21 cellular contexts compared by ENCODE assay signal in the genomic region with DNA sequence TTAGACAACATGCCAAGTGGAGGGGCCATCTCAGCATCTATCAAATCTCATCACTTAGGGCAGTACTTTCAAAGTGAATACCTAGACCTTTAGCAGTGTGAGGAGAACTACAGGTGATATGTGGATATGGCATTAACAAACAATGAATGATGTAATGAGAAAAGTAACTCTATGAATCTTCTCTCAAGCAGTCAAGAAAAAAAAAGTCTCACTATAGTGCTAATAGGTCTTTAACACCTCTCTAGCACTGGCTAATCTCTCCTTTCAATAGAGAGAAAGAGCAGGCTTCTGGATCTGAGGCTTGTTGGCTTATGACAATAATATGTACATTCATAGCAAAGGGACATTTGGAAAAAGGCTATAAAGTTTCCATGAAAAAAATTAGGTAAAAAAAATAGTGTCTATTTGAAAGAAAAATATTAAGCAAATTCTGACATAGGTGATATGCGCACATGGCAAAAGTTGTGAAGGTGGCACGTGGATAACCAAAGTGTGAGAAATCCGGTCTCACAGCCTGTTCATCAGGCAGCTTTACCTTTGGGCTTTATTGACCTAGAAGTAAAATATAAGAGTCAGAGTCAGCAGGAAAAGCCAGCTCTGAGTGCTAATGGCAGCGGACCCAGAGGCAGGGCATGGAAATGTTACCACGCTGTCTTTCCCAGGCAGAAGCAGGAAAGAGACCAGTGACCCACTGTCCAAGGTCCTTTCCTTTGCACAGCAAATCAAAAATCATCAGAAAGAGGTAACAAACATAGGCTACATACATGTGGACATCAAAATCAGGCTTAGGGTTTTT.
A peak's percentile ranks its signal among the peaks of the same experiment; 100 is the strongest.
DNase-seq lines count a peak whose midpoint lies in the region; ATAC-seq, FAIRE-seq and TF ChIP-seq lines count a peak whose summit lies in the region.
"Had no signal": no experiment of that assay in that cellular context is flagged by ENCODE, and none has a peak within 500 bp of the region (broad histone marks: within the 10 kb centered on the region; RNA-seq: fewer than 3 reads in every experiment).

No MANE protein-coding gene starts in this region.

- no peak for FAIRE-seq in urothelium cell line (lab: Jason Lieb, UNC)
- FAIRE-seq: GM18507 had no signal

- H3K27me3 Mint-ChIP-seq in endodermal cell (ENCODE audit: insufficient read depth): no peaks in the 10 kb centered on the region
- H3K27me3 Mint-ChIP-seq: IgD-negative memory B cell had no signal

- H3K4me3 ChIP-seq in endodermal cell (ENCODE audit: low read length) (no peak overlapping the region), right lobe of liver (no peak overlapping the region)
- H3K4me3 ChIP-seq: dorsolateral prefrontal cortex, upper lobe of right lung had no signal

- peaks cover 46% of the 10 kb centered on the region for H3K4me1 Mint-ChIP-seq in endodermal cell
- H3K4me1 Mint-ChIP-seq: activated T-helper 17 cell treated with anti-CD3 and anti-CD28 coated beads, Interleukin-2, amount 50 U/mL, for 72 hours had no signal

- H3K4me1 ChIP-seq in endodermal cell (ENCODE audit: control insufficient read depth, insufficient read depth, low read length) (peaks cover 26% of the 10 kb centered on the region), right lobe of liver (no peaks in the 10 kb centered on the region)

- H3K9me3 Mint-ChIP-seq in endodermal cell: no peaks in the 10 kb centered on the region
- H3K9me3 Mint-ChIP-seq: activated CD4-positive, alpha-beta memory T cell treated with anti-CD3 and anti-CD28 coated beads for 36 hours; activated T-helper 17 cell treated with anti-CD3 and anti-CD28 coated beads, Interleukin-2, amount 50 U/mL, for 72 hours; IgD-negative memory B cell had no signal

- H3K27ac Mint-ChIP-seq in endodermal cell: no peak overlapping the region
- H3K27ac Mint-ChIP-seq: activated CD4-positive, alpha-beta memory T cell treated with anti-CD3 and anti-CD28 coated beads for 36 hours; activated T-helper 17 cell treated with anti-CD3 and anti-CD28 coated beads, Interleukin-2, amount 50 U/mL, for 72 hours had no signal

- no peaks in the 10 kb centered on the region for H3K27me3 ChIP-seq in endodermal cell (ENCODE audit: control insufficient read depth, insufficient read depth, low read length, poor library complexity, severe bottlenecking)
- no peaks in the 10 kb centered on the region for H3K27me3 ChIP-seq in right lobe of liver
- H3K27me3 ChIP-seq: foreskin keratinocyte, upper lobe of right lung had no signal

- no peak overlapping the region for H3K27ac ChIP-seq in endodermal cell (ENCODE audit: low read depth, low read length)
- no peak overlapping the region for H3K27ac ChIP-seq in right lobe of liver
- H3K27ac ChIP-seq: upper lobe of right lung had no signal

- H3K9me3 ChIP-seq in endodermal cell (ENCODE audit: control insufficient read depth, low read length): no peaks in the 10 kb centered on the region
- H3K9me3 ChIP-seq in right lobe of liver: no peaks in the 10 kb centered on the region
- H3K9me3 ChIP-seq: upper lobe of right lung had no signal

- ATAC-seq in Right ventricle myocardium superior (ENCODE audit: poor library complexity) (peak; percentile 57), Right ventricle myocardium inferior (no peak), right lobe of liver (peak; percentile 42 to 79 (median 66)), HG03432 (IDR thresholded peaks at IDR 0.05; ENCODE audit: unreplicated experiment) (no peak)
- ATAC-seq: activated T-helper 17 cell treated with anti-CD3 and anti-CD28 coated beads, Interleukin-2, amount 50 U/mL, for 72 hours; upper lobe of right lung had no signal

- DNase-seq in Right ventricle myocardium superior (no peak), Right ventricle myocardium inferior (ENCODE audit: missing footprints) (no peak), endodermal cell (peak; percentile 60), right lobe of liver (no peak), GM13977 (ENCODE audit: low spot score) (no peak), urothelium cell line (ENCODE audit: low spot score) (no peak), iPS-NIHi7 (ENCODE audit: extremely low spot score) (no peak)
- DNase-seq: activated CD4-positive, alpha-beta memory T cell treated with anti-CD3 and anti-CD28 coated beads for 36 hours; amygdala; dorsolateral prefrontal cortex; foreskin keratinocyte; GDM1; NCI-H1048; NCI-H2171 treated with DMSO at 0.1 percent for 48 hours; right cardiac atrium; stimulated activated CD4-positive, alpha-beta T cell treated with anti-CD3 and anti-CD28 coated beads, Interleukin-4, amount 100 ng/mL, for 24 hours; upper lobe of right lung had no signal

- TF ChIP-seq POLR2A in right lobe of liver (IDR thresholded peaks at IDR 0.05): no peak

- intact Hi-C loops in Right ventricle myocardium superior (cut with DNase I): no loop called here
- intact Hi-C loops in Right ventricle myocardium inferior (cut with DNase I): loop anchor here (5.0 kb wide), 1 partner anchor 35 kb away; no protein-coding TSS in a partner anchor
- intact Hi-C loops in right lobe of liver (cut with DNase I): no loop called here

- no peak overlapping the region for H3K9ac ChIP-seq in endodermal cell (ENCODE audit: extremely low read depth, low read length, poor library complexity, severe bottlenecking)

- H3K36me3 ChIP-seq in endodermal cell (ENCODE audit: control insufficient read depth, insufficient read depth, low read length) (no peaks in the 10 kb centered on the region), right lobe of liver (no peaks in the 10 kb centered on the region)
- H3K36me3 ChIP-seq: upper lobe of right lung had no signal

- 78 to 89% methylated on average over 5 of the region's 5 CpGs for WGBS in endodermal cell (ENCODE audit: insufficient coverage in 1 of 2, insufficient read length in 1 of 2), 2 experiments
- WGBS in right lobe of liver (ENCODE audit: insufficient coverage, low coverage, low lambda C conversion rate, missing lambda C conversion rate): 41% methylated on average over 4 of the region's 5 CpGs

- no peak overlapping the region for H3K4me3 Mint-ChIP-seq in endodermal cell
- H3K4me3 Mint-ChIP-seq: activated CD4-positive, alpha-beta memory T cell treated with anti-CD3 and anti-CD28 coated beads for 36 hours; activated T-helper 17 cell treated with anti-CD3 and anti-CD28 coated beads, Interleukin-2, amount 50 U/mL, for 72 hours; IgD-negative memory B cell had no signal

- in situ Hi-C loops in GM13977 (cut with MboI; ENCODE audit: low pct_unique_long_range_greater_than_20kb, low sequenced_read_pairs, unreplicated experiment): no loop called here

- H3K36me3 Mint-ChIP-seq in endodermal cell (ENCODE audit: low read depth): no peaks in the 10 kb centered on the region
- H3K36me3 Mint-ChIP-seq: activated CD4-positive, alpha-beta memory T cell treated with anti-CD3 and anti-CD28 coated beads for 36 hours; IgD-negative memory B cell had no signal

- TF ChIP-seq CTCF in endodermal cell (conservative IDR thresholded peaks at IDR 0.05): no peak
- TF ChIP-seq CTCF in right lobe of liver (IDR thresholded peaks at IDR 0.05): no peak
- no peak for TF ChIP-seq CTCF in GM13977 (IDR thresholded peaks at IDR 0.05; ENCODE audit: extremely low read depth, insufficient read depth, missing control alignments)

Comparison
In these comparisons a context has a peak if more than half of its experiments do, and no peak if none do; other contexts are left out.
1. ATAC-seq: peak in Right ventricle myocardium superior (single experiment) and right lobe of liver (4 of 4); none in Right ventricle myocardium inferior (single experiment) and HG03432 (single experiment).